In genomic region chr1:157878059-157878458, GRCh38 we compare ENCODE assay signal across 8 cellular contexts. TPM values are rescaled to one million over a fixed set of nuclear protein-coding genes. Genes with fewer than 3 reads are reported as not detected.
DNase-seq lines count a peak whose midpoint lies in the region; ATAC-seq, FAIRE-seq and TF ChIP-seq lines count a peak whose summit lies in the region.

No MANE protein-coding gene starts in this region.

- no peak overlapping the region for H3K27ac Mint-ChIP-seq in stimulated activated effector memory CD8-positive, alpha-beta T cell treated with anti-CD3 and anti-CD28 coated beads, Interleukin-12 subunit alpha, Interleukin-12 subunit beta, amount 100 ng/mL, for 72 hours

- ATAC-seq in A549 = peak; percentile 88 to 94
- ATAC-seq in GM21526 (IDR thresholded peaks at IDR 0.05; ENCODE audit: low FRiP score, unreplicated experiment) = no peak
- no peak for ATAC-seq in HG02763 (IDR thresholded peaks at IDR 0.05; ENCODE audit: unreplicated experiment)
- no peak for ATAC-seq in stimulated activated effector memory CD8-positive, alpha-beta T cell treated with anti-CD3 and anti-CD28 coated beads, Interleukin-12 subunit alpha, Interleukin-12 subunit beta, amount 100 ng/mL, for 72 hours

- H3K9me2 ChIP-seq in OCI-LY1 (ENCODE audit: low read depth, low read length) = no peaks in the 10 kb centered on the region

- no peaks in the 10 kb centered on the region for H3K36me3 Mint-ChIP-seq in stimulated activated effector memory CD8-positive, alpha-beta T cell treated with anti-CD3 and anti-CD28 coated beads, Interleukin-12 subunit alpha, Interleukin-12 subunit beta, amount 100 ng/mL, for 72 hours

- H3K4me3 ChIP-seq in A549 = no peak overlapping the region
- no peak overlapping the region for H3K4me3 ChIP-seq in OCI-LY1 (ENCODE audit: low read depth, low read length, poor library complexity, severe bottlenecking)
- H3K4me3 ChIP-seq in fibroblast of pulmonary artery (replicated peaks; ENCODE audit: low read depth, low read length) = no peak overlapping the region
- no peak overlapping the region for H3K4me3 ChIP-seq in small intestine (ENCODE audit: low read depth in 1 of 2, low read length in 2 of 2)

- peak; percentile 49 to 61; a peak in 4 of 5 replicates for TF ChIP-seq RAD21 in A549 (conservative IDR thresholded peaks at IDR 0.05 in 1 of 2, IDR thresholded peaks at IDR 0.05 in 1 of 2)

- no peaks in the 10 kb centered on the region for H3K27me3 ChIP-seq in OCI-LY1 (ENCODE audit: insufficient read depth, low read length)
- no peaks in the 10 kb centered on the region for H3K27me3 ChIP-seq in small intestine (ENCODE audit: control insufficient read depth in 2 of 2, insufficient read depth in 2 of 2, low read length in 2 of 2)

- H3K27ac ChIP-seq in A549 = no peak overlapping the region
- H3K27ac ChIP-seq in OCI-LY1 (ENCODE audit: low read depth, low read length, poor library complexity, severe bottlenecking) = no peak overlapping the region
- H3K27ac ChIP-seq in small intestine (ENCODE audit: low read depth in 1 of 2, low read length in 1 of 2) = no peak overlapping the region

- DNase-seq in A549 (ENCODE audit: low read depth in 1 of 2, low spot score in 1 of 2) (peak; percentile 13 to 68), GM13977 (ENCODE audit: low spot score) (no peak), fibroblast of pulmonary artery (ENCODE audit: low read depth) (peak; percentile 52), small intestine (peak; percentile 40)
- DNase-seq in stimulated activated effector memory CD8-positive, alpha-beta T cell treated with anti-CD3 and anti-CD28 coated beads, Interleukin-12 subunit alpha, Interleukin-12 subunit beta, amount 100 ng/mL, for 72 hours (ENCODE audit: low spot score in 2 of 2) = no peak

- no peak for TF ChIP-seq POLR2A in A549 (IDR thresholded peaks at IDR 0.05; ENCODE audit: low read length)

- H3K4me2 ChIP-seq in A549 (no peak overlapping the region), OCI-LY1 (ENCODE audit: low read length) (no peak overlapping the region)

- H2AFZ ChIP-seq in OCI-LY1 (ENCODE audit: low read length) = no peak overlapping the region

- FAIRE-seq in A549 (lab: Jason Lieb, UNC) = peak; percentile 63
- no peak for FAIRE-seq in small intestine (lab: Jason Lieb, UNC)

- no peaks in the 10 kb centered on the region for H3K79me2 ChIP-seq in OCI-LY1 (ENCODE audit: insufficient read depth, low read length)

- no peaks in the 10 kb centered on the region for H3K4me1 Mint-ChIP-seq in stimulated activated effector memory CD8-positive, alpha-beta T cell treated with anti-CD3 and anti-CD28 coated beads, Interleukin-12 subunit alpha, Interleukin-12 subunit beta, amount 100 ng/mL, for 72 hours

- H3F3A ChIP-seq in OCI-LY1 (ENCODE audit: insufficient read depth, low read length) = no peaks in the 10 kb centered on the region

- H3K9me3 ChIP-seq in A549 (no peaks in the 10 kb centered on the region), OCI-LY1 (ENCODE audit: low read length) (no peaks in the 10 kb centered on the region), small intestine (ENCODE audit: control insufficient read depth, low read depth) (no peaks in the 10 kb centered on the region)

- CTCF ChIA-PET in A549 (lab: Yijun Ruan, JAX) = interaction anchor here (0.5 to 4.5 kb wide), 15 partner anchors 13 to 496 kb away, joined by 3 to 40 read pairs (median 3); no protein-coding TSS in a partner anchor

- H3K4me3 Mint-ChIP-seq in stimulated activated effector memory CD8-positive, alpha-beta T cell treated with anti-CD3 and anti-CD28 coated beads, Interleukin-12 subunit alpha, Interleukin-12 subunit beta, amount 100 ng/mL, for 72 hours = no peak overlapping the region

- TF ChIP-seq CTCF in A549 (IDR thresholded peaks at IDR 0.05) (peak; percentile 57), GM13977 (IDR thresholded peaks at IDR 0.05; ENCODE audit: extremely low read depth, insufficient read depth, missing control alignments) (peak; percentile 25), OCI-LY1 (IDR thresholded peaks at IDR 0.05; ENCODE audit: low read length) (peak; percentile 73; the same call in 1 of the 2 replicates), fibroblast of pulmonary artery (IDR thresholded peaks at IDR 0.05; ENCODE audit: low read length, missing control alignments) (peak; percentile 38)

- TF ChIP-seq EP300 in A549 (IDR thresholded peaks at IDR 0.05) = no peak

- POLR2A ChIA-PET in A549 (lab: Yijun Ruan, JAX) = no interaction called here

- in situ Hi-C loops in GM13977 (cut with MboI; ENCODE audit: low pct_unique_long_range_greater_than_20kb, low sequenced_read_pairs, unreplicated experiment) = no loop called here

- no peaks in the 10 kb centered on the region for H3K9me3 Mint-ChIP-seq in stimulated activated effector memory CD8-positive, alpha-beta T cell treated with anti-CD3 and anti-CD28 coated beads, Interleukin-12 subunit alpha, Interleukin-12 subunit beta, amount 100 ng/mL, for 72 hours

- H3K9ac ChIP-seq in OCI-LY1 (ENCODE audit: low read length) = no peak overlapping the region

- WGBS in A549 (ENCODE audit: missing lambda C conversion rate) = 32% methylated on average over 4 of the region's 4 CpGs
- 31 to 48% (median 34%) methylated on average over 4 of the region's 4 CpGs for WGBS in small intestine, 3 donors

- no peaks in the 10 kb centered on the region for H4K20me1 ChIP-seq in OCI-LY1 (ENCODE audit: insufficient read depth, low read length)

- H3K4me1 ChIP-seq in A549 (no peaks in the 10 kb centered on the region), OCI-LY1 (ENCODE audit: insufficient read depth, low read length, severe bottlenecking) (no peaks in the 10 kb centered on the region), small intestine (ENCODE audit: control insufficient read depth in 2 of 2, insufficient read depth in 1 of 2, low read depth in 1 of 2, low read length in 1 of 2) (no peaks in the 10 kb centered on the region)

- H3K36me3 ChIP-seq in OCI-LY1 (ENCODE audit: insufficient read depth, low read length) (no peaks in the 10 kb centered on the region), small intestine (ENCODE audit: control insufficient read depth in 2 of 2, insufficient read depth in 2 of 2, low read length in 2 of 2) (no peaks in the 10 kb centered on the region)

TF ChIP-seq in A549, 52 proteins besides CTCF, POLR2A, EP300 and RAD21:
- TF ChIP-seq USF2 (IDR thresholded peaks at IDR 0.05) (no peak), SMC3 (IDR thresholded peaks at IDR 0.05) (peak; percentile 60; the same call in 2 of the 3 replicates)
TF ChIP-seq in A549: peak in this region for 1.

RNA-seq across cellular contexts. Expression of gene CD5L, which starts 36.5 kb away (rescaled TPM):
- polyA plus RNA-seq in A549 (2011; rRNA removed) = not detected in 2 replicates
- polyA plus RNA-seq in A549 (2012; cell fraction: cytosol; rRNA removed) = not detected in 2 replicates
- not detected in 2 replicates for polyA plus RNA-seq in A549 (2012; cell fraction: nucleus; rRNA removed)
- polyA plus RNA-seq in A549 (2017; fragmentation: RNase III; extraction: RNeasy Plus Mini Kit Qiagen cat#74134 plus additional on column Dnase treatment) = not detected in 3 replicates
- polyA minus RNA-seq in A549 (2011; rRNA and poly(A)+ RNA removed) = not detected in 2 replicates
- polyA plus RNA-seq in small intestine = under 1 TPM in 1 of 3 donors, not detected in 2; 0.03 TPM

RNA-seq across cellular contexts. Expression of gene FCRL1, which starts 58.1 kb away (rescaled TPM):
- not detected in 2 replicates for polyA plus RNA-seq in A549 (2011; rRNA removed)
- polyA plus RNA-seq in A549 (2012; cell fraction: cytosol; rRNA removed) = not detected in 2 replicates
- not detected in 2 replicates for polyA plus RNA-seq in A549 (2012; cell fraction: nucleus; rRNA removed)
- not detected in 3 replicates for polyA plus RNA-seq in A549 (2017; fragmentation: RNase III; extraction: RNeasy Plus Mini Kit Qiagen cat#74134 plus additional on column Dnase treatment)
- not detected in 2 replicates for polyA minus RNA-seq in A549 (2011; rRNA and poly(A)+ RNA removed)
- polyA plus RNA-seq in small intestine = under 1 TPM in 1 of 3 donors, not detected in 2; 1.00 TPM

Comparison
In these comparisons a context has a peak if more than half of its experiments do, and no peak if none do; other contexts are left out.
1. ATAC-seq: peak in A549 (2 of 2); none in GM21526 (single experiment), HG02763 (single experiment) and stimulated activated effector memory CD8-positive, alpha-beta T cell treated with anti-CD3 and anti-CD28 coated beads, Interleukin-12 subunit alpha, Interleukin-12 subunit beta, amount 100 ng/mL, for 72 hours (single experiment).
2. DNase-seq: peak in A549 (2 of 2), fibroblast of pulmonary artery (single experiment) and small intestine (single experiment); none in GM13977 (single experiment) and stimulated activated effector memory CD8-positive, alpha-beta T cell treated with anti-CD3 and anti-CD28 coated beads, Interleukin-12 subunit alpha, Interleukin-12 subunit beta, amount 100 ng/mL, for 72 hours (0 of 2).
3. Peak in every context shown above with its lines, with median percentiles within 50 percentile points of each other: CTCF ChIP-seq.